1 cellular context compared by ENCODE assay signal in genomic region chr5:40834849-40835787, GRCh38.
TF ChIP-seq lines count a peak whose summit lies in the region.

TSS of gene RPL37 (minus strand) at chr5:40835222. CDS start at chr5:40835185, 37 bp downstream.

TF ChIP-seq in HepG2, 621 proteins besides CTCF, POLR2A, EP300 and RAD21 (continued from another document and continues in another):
- TF ChIP-seq ZHX2 (IDR thresholded peaks at IDR 0.05; ENCODE audit: low read depth), result peak; percentile 90
- TF ChIP-seq ZHX2 (CRISPR knock-in tag; IDR thresholded peaks at IDR 0.05; ENCODE audit: borderline replicate concordance), result no peak
- no peak for TF ChIP-seq ZNF253 (CRISPR knock-in tag; IDR thresholded peaks at IDR 0.05; ENCODE audit: borderline replicate concordance)
- TF ChIP-seq TSC22D2 (CRISPR knock-in tag; IDR thresholded peaks at IDR 0.05; ENCODE audit: borderline replicate concordance), result peak; percentile 92; the same call in 1 of the 2 replicates
- peak; percentile 94; the same call in 1 of the 2 replicates for TF ChIP-seq WIZ (CRISPR knock-in tag; IDR thresholded peaks at IDR 0.05)
- TF ChIP-seq, protein P1, sequence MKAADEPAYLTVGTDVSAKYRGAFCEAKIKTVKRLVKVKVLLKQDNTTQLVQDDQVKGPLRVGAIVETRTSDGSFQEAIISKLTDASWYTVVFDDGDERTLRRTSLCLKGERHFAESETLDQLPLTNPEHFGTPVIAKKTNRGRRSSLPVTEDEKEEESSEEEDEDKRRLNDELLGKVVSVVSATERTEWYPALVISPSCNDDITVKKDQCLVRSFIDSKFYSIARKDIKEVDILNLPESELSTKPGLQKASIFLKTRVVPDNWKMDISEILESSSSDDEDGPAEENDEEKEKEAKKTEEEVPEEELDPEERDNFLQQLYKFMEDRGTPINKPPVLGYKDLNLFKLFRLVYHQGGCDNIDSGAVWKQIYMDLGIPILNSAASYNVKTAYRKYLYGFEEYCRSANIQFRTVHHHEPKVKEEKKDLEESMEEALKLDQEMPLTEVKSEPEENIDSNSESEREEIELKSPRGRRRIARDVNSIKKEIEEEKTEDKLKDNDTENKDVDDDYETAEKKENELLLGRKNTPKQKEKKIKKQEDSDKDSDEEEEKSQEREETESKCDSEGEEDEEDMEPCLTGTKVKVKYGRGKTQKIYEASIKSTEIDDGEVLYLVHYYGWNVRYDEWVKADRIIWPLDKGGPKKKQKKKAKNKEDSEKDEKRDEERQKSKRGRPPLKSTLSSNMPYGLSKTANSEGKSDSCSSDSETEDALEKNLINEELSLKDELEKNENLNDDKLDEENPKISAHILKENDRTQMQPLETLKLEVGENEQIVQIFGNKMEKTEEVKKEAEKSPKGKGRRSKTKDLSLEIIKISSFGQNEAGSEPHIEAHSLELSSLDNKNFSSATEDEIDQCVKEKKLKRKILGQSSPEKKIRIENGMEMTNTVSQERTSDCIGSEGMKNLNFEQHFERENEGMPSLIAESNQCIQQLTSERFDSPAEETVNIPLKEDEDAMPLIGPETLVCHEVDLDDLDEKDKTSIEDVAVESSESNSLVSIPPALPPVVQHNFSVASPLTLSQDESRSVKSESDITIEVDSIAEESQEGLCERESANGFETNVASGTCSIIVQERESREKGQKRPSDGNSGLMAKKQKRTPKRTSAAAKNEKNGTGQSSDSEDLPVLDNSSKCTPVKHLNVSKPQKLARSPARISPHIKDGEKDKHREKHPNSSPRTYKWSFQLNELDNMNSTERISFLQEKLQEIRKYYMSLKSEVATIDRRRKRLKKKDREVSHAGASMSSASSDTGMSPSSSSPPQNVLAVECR (CRISPR knock-in tag; IDR thresholded peaks at IDR 0.05; ENCODE audit: borderline replicate concordance), result peak; percentile 93
- no peak for TF ChIP-seq ZNF644 (CRISPR knock-in tag; IDR thresholded peaks at IDR 0.05; ENCODE audit: low read depth)
- TF ChIP-seq SRSF1 (optimal IDR thresholded peaks at IDR 0.05; ENCODE audit: low read depth, low read length), result peak; percentile 86
- TF ChIP-seq, protein P2, sequence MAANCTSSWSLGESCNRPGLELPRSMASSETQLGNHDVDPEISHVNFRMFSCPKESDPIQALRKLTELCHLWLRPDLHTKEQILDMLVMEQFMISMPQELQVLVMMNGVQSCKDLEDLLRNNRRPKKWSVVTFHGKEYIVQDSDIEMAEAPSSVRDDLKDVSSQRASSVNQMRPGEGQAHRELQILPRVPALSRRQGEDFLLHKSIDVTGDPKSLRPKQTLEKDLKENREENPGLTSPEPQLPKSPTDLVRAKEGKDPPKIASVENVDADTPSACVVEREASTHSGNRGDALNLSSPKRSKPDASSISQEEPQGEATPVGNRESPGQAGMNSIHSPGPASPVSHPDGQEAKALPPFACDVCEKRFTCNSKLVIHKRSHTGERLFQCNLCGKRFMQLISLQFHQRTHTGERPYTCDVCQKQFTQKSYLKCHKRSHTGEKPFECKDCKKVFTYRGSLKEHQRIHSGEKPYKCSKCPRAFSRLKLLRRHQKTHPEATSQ (CRISPR knock-in tag; IDR thresholded peaks at IDR 0.05; ENCODE audit: borderline replicate concordance), result peak; percentile 40; the same call in 1 of the 2 replicates
- TF ChIP-seq ZNF841 (CRISPR knock-in tag; IDR thresholded peaks at IDR 0.05; ENCODE audit: borderline replicate concordance), result no peak
- TF ChIP-seq PRMT3 (CRISPR knock-in tag; IDR thresholded peaks at IDR 0.05; ENCODE audit: borderline replicate concordance, low read depth), result no peak; the same call in 1 of the 2 replicates
- no peak; the same call in 1 of the 2 replicates for TF ChIP-seq IRF1 (CRISPR knock-in tag; IDR thresholded peaks at IDR 0.05; ENCODE audit: low read depth)
- peak; percentile 94 for TF ChIP-seq FOXK1 (CRISPR knock-in tag; IDR thresholded peaks at IDR 0.05; ENCODE audit: borderline replicate concordance, low read depth)
- no peak for TF ChIP-seq CENPX (CRISPR knock-in tag; IDR thresholded peaks at IDR 0.05)
- peak; percentile 82; the same call in 1 of the 2 replicates for TF ChIP-seq SIX1 (CRISPR knock-in tag; IDR thresholded peaks at IDR 0.05; ENCODE audit: borderline replicate concordance)
- peak; percentile 84 for TF ChIP-seq SP2 (CRISPR knock-in tag; IDR thresholded peaks at IDR 0.05)
- no peak for TF ChIP-seq XBP1 (CRISPR knock-in tag; IDR thresholded peaks at IDR 0.05)
- no peak for TF ChIP-seq TCF12 (IDR thresholded peaks at IDR 0.05)
- TF ChIP-seq TCF12 (CRISPR knock-in tag; IDR thresholded peaks at IDR 0.05), result peak; percentile 60; the same call in 1 of the 2 replicates
- 0 out of 2 replicates have a peak, but pooled peaks have one; percentile 95 for TF ChIP-seq ZNF337 (CRISPR knock-in tag; IDR thresholded peaks at IDR 0.05; ENCODE audit: borderline replicate concordance, low read depth)
- TF ChIP-seq FOXP1 (IDR thresholded peaks at IDR 0.05), result no peak
- TF ChIP-seq FOXP1 (CRISPR knock-in tag; IDR thresholded peaks at IDR 0.05), result peak; percentile 48; the same call in 1 of the 2 replicates
- no peak; the same call in 1 of the 2 replicates for TF ChIP-seq HHEX (CRISPR knock-in tag; IDR thresholded peaks at IDR 0.05)
- no peak for TF ChIP-seq ZNF850 (CRISPR knock-in tag; conservative IDR thresholded peaks at IDR 0.05)
- TF ChIP-seq ZSCAN29 (CRISPR knock-in tag; conservative IDR thresholded peaks at IDR 0.05), result no peak; the same call in 1 of the 2 replicates
- no peak for TF ChIP-seq MZF1 (CRISPR knock-in tag; IDR thresholded peaks at IDR 0.05; ENCODE audit: borderline replicate concordance)
- TF ChIP-seq, protein P3, sequence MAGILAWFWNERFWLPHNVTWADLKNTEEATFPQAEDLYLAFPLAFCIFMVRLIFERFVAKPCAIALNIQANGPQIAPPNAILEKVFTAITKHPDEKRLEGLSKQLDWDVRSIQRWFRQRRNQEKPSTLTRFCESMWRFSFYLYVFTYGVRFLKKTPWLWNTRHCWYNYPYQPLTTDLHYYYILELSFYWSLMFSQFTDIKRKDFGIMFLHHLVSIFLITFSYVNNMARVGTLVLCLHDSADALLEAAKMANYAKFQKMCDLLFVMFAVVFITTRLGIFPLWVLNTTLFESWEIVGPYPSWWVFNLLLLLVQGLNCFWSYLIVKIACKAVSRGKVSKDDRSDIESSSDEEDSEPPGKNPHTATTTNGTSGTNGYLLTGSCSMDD (CRISPR knock-in tag; IDR thresholded peaks at IDR 0.05), result no peak; the same call in 1 of the 2 replicates
- peak; percentile 95 for TF ChIP-seq KDM5B (CRISPR knock-in tag; IDR thresholded peaks at IDR 0.05; ENCODE audit: borderline replicate concordance)
- TF ChIP-seq ATF1 (CRISPR knock-in tag; IDR thresholded peaks at IDR 0.05), result peak; percentile 58; the same call in 1 of the 2 replicates
- peak; percentile 60; the same call in 1 of the 2 replicates for TF ChIP-seq ZNF839 (CRISPR knock-in tag; IDR thresholded peaks at IDR 0.05; ENCODE audit: borderline replicate concordance)
- peak; percentile 74; the same call in 1 of the 2 replicates for TF ChIP-seq RBAK (CRISPR knock-in tag; IDR thresholded peaks at IDR 0.05)
- peak; percentile 99 for TF ChIP-seq ELF1 (CRISPR knock-in tag; IDR thresholded peaks at IDR 0.05)
- no peak; the same call in 1 of the 2 replicates for TF ChIP-seq ZNF136 (CRISPR knock-in tag; IDR thresholded peaks at IDR 0.05; ENCODE audit: low read depth)
- no peak for TF ChIP-seq HMG20A (CRISPR knock-in tag; IDR thresholded peaks at IDR 0.05; ENCODE audit: borderline replicate concordance)
- no peak for TF ChIP-seq PRPF4 (IDR thresholded peaks at IDR 0.05; ENCODE audit: low read depth, low read length, poor library complexity, severe bottlenecking)
- peak; percentile 92 for TF ChIP-seq RBM39 (IDR thresholded peaks at IDR 0.05; ENCODE audit: low read depth, low read length, poor library complexity, severe bottlenecking)
- no peak; the same call in 1 of the 2 replicates for TF ChIP-seq ZNF160 (CRISPR knock-in tag; IDR thresholded peaks at IDR 0.05)
- TF ChIP-seq CCAR2 (optimal IDR thresholded peaks at IDR 0.05; ENCODE audit: low read depth, low read length), result peak; percentile 92
- TF ChIP-seq YEATS2 (CRISPR knock-in tag; IDR thresholded peaks at IDR 0.05; ENCODE audit: borderline replicate concordance), result peak; percentile 100
- peak; percentile 22; the same call in 1 of the 2 replicates for TF ChIP-seq ZNF598 (CRISPR knock-in tag; IDR thresholded peaks at IDR 0.05; ENCODE audit: borderline replicate concordance)
- peak; percentile 84; the same call in 1 of the 2 replicates for TF ChIP-seq KLF13 (CRISPR knock-in tag; IDR thresholded peaks at IDR 0.05)
- no peak for TF ChIP-seq ZNF83 (CRISPR knock-in tag; IDR thresholded peaks at IDR 0.05; ENCODE audit: borderline replicate concordance)
- TF ChIP-seq ZFP37 (CRISPR knock-in tag; IDR thresholded peaks at IDR 0.05; ENCODE audit: borderline replicate concordance), result peak; percentile 71; the same call in 1 of the 2 replicates
- TF ChIP-seq HNRNPH1 (optimal IDR thresholded peaks at IDR 0.05; ENCODE audit: low read depth, low read length), result no peak
- TF ChIP-seq, protein P4, sequence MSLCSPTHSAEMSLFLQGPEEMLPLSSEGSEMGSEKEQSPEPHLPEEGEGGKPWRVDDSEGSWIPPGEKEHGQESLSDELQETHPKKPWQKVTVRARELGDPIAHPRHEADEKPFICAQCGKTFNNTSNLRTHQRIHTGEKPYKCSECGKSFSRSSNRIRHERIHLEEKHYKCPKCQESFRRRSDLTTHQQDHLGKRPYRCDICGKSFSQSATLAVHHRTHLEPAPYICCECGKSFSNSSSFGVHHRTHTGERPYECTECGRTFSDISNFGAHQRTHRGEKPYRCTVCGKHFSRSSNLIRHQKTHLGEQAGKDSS (CRISPR knock-in tag; IDR thresholded peaks at IDR 0.05; ENCODE audit: borderline replicate concordance, low read depth), result peak; percentile 77
- 0 out of 2 replicates have a peak, but pooled peaks have one; percentile 62 for TF ChIP-seq FOXK2 (IDR thresholded peaks at IDR 0.05)
- no peak for TF ChIP-seq SNRNP70 (IDR thresholded peaks at IDR 0.05; ENCODE audit: low read depth, low read length)
- no peak for TF ChIP-seq ZNF180 (CRISPR knock-in tag; IDR thresholded peaks at IDR 0.05; ENCODE audit: borderline replicate concordance, low read depth)
- peak; percentile 87 for TF ChIP-seq KDM3A (CRISPR knock-in tag; IDR thresholded peaks at IDR 0.05; ENCODE audit: low read depth)
- no peak for TF ChIP-seq HOXD1 (CRISPR knock-in tag; IDR thresholded peaks at IDR 0.05)
- peak; percentile 93; the same call in 1 of the 2 replicates for TF ChIP-seq BORCS8-MEF2B (CRISPR knock-in tag; IDR thresholded peaks at IDR 0.05)
- 0 out of 2 replicates have a peak, but pooled peaks have one; percentile 52 for TF ChIP-seq NR1H2 (CRISPR knock-in tag; IDR thresholded peaks at IDR 0.05; ENCODE audit: borderline replicate concordance, low read depth)
- TF ChIP-seq MATR3 (CRISPR knock-in tag; IDR thresholded peaks at IDR 0.05), result no peak
- peak; percentile 92 for TF ChIP-seq CREM (IDR thresholded peaks at IDR 0.05)
- no peak for TF ChIP-seq CREM (CRISPR knock-in tag; IDR thresholded peaks at IDR 0.05)
